Comparison of ENCODE assay signal across 14 cellular contexts in the genomic region with DNA sequence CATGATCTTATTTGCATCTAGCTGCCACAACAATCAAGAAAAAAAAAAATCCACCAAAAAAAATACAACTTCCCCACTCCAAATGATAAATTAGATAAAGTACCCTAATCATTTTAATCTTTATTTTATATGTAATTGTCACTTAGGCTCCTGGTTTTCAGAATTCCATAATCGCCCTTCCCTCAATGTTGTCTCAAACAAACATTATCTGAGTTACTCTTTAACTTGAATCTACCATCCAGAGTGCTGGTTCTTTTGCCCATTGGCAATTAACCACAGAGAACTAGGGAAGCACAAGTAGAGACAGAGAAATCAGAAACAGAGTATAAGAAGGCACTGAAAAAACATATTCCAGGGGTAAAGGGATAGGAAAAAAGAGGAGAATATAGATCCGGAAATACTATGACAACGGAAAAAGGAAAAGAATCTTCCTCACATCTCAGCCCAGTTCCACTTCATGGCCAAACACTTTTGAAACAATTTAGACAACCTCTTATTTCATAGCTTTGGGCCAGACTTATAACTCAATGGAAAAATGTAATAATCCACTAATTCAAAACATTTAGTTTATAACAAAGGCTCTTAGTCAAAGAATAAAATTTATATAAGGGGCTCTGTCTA. TPM values are rescaled to one million over a fixed set of nuclear protein-coding genes. Genes with fewer than 3 reads are reported as not detected.
DNase-seq lines count a peak whose midpoint lies in the region; ATAC-seq, FAIRE-seq and TF ChIP-seq lines count a peak whose summit lies in the region.
"Had no signal": no experiment of that assay in that cellular context is flagged by ENCODE, and none has a peak within 500 bp of the region (broad histone marks: within the 10 kb centered on the region; RNA-seq: fewer than 3 reads in every experiment).

No MANE protein-coding gene starts in this region.

- H3K27ac ChIP-seq in VCaP (peak overlapping the region; percentile 3; the same call in 1 of the 2 replicates), pancreas (peak overlapping the region; percentile 6 to 80 (median 48))
- H3K27ac ChIP-seq: C4-2B had no signal

- TF ChIP-seq CTCF in VCaP (conservative IDR thresholded peaks at IDR 0.05) = no peak
- TF ChIP-seq CTCF in kidney epithelial cell (IDR thresholded peaks at IDR 0.05; ENCODE audit: insufficient read depth, low read length, poor library complexity, severe bottlenecking) = no peak
- TF ChIP-seq CTCF in pancreas (IDR thresholded peaks at IDR 0.05) = no peak

- no peak for DNase-seq in GM19239 (ENCODE audit: insufficient read length, low spot score)
- DNase-seq in kidney epithelial cell (ENCODE audit: low read depth) = no peak
- no peak for DNase-seq in pancreas
- no peak for DNase-seq in NCI-H2196 treated with DMSO at 0.1 percent for 48 hours (lab: John Stamatoyannopoulos, UW; ENCODE audit: unreplicated experiment)
- DNase-seq: KG1, NCI-H146, NCI-H748 treated with DMSO at 0.1 percent for 48 hours, SHP77 treated with DMSO at 0.1 percent for 48 hours had no signal

- peak overlapping the region; percentile 14 for H3K4me3 ChIP-seq in kidney epithelial cell (ENCODE audit: low read depth, low read length)
- H3K4me3 ChIP-seq in pancreas = peak overlapping the region in 2 of 4 donors; percentile 4 to 33

- H3K4me1 ChIP-seq in pancreas = peaks cover 22 to 58% (median 54%) of the 10 kb centered on the region in 3 donors

- ATAC-seq in pancreas (peak; percentile 71 to 82 (median 76)), HG03520 (IDR thresholded peaks at IDR 0.05; ENCODE audit: unreplicated experiment) (no peak), GM21786 (IDR thresholded peaks at IDR 0.05; ENCODE audit: unreplicated experiment) (no peak), GM21423 (IDR thresholded peaks at IDR 0.05; ENCODE audit: unreplicated experiment) (no peak)

- 9 to 12% methylated on average over 3 of the region's 3 CpGs for WGBS in pancreas, 2 donors

- no peaks in the 10 kb centered on the region for H3K36me3 ChIP-seq in kidney epithelial cell (ENCODE audit: control insufficient read depth, insufficient read depth, low read length)
- H3K36me3 ChIP-seq in pancreas = no peaks in the 10 kb centered on the region

- intact Hi-C loops in pancreas (cut with DNase I) = no loop called here

- H3K9me3 ChIP-seq in pancreas = no peaks in the 10 kb centered on the region

- FAIRE-seq in GM19239 (lab: Jason Lieb, UNC) = peak; percentile 53
- peak; percentile 29 for FAIRE-seq in pancreas (lab: Jason Lieb, UNC)
- FAIRE-seq: TTC549 had no signal

- H3K27me3 ChIP-seq in kidney epithelial cell (ENCODE audit: control insufficient read depth, insufficient read depth, low read length) (no peaks in the 10 kb centered on the region), pancreas (no peaks in the 10 kb centered on the region)

RNA-seq across cellular contexts. Expression of gene NHSL1, which starts 0.9 kb away (rescaled TPM):
- total RNA-seq in kidney epithelial cell (11.5 and 19.8 TPM in 2 replicates), pancreas (10 to 100 TPM in 3 of 6 donors, 1 to 10 TPM in 3; 4.8 to 16.3 (median 11.8) TPM)
- polyA plus RNA-seq in pancreas = 1 to 10 TPM; 3.5 to 4.6 TPM

Comparison
In these comparisons a context has a peak if more than half of its experiments do, and no peak if none do; other contexts are left out.
1. ATAC-seq: peak in pancreas (4 of 4); none in HG03520 (single experiment), GM21786 (single experiment) and GM21423 (single experiment).